ENCODE assay signal across 17 cellular contexts in genomic region chr4:142944565-142944964, GRCh38.
"Had no signal": no experiment of that assay in that cellular context is flagged by ENCODE, and none has a peak within 500 bp of the region (broad histone marks: within the 10 kb centered on the region; RNA-seq: fewer than 3 reads in every experiment).

No MANE protein-coding gene starts in this region.

- H3K36me3 Mint-ChIP-seq: naive B cell; stimulated activated naive B cell treated with anti-CD40 and anti-IgM and Interleukin-4, amounts not matched to agents 10 μg/mL and 1 μg/mL and 100 μg/mL, for 72 hours had no signal

- H3K4me1 Mint-ChIP-seq: naive B cell; stimulated activated naive B cell treated with anti-CD40 and anti-IgM and Interleukin-4, amounts not matched to agents 10 μg/mL and 1 μg/mL and 100 μg/mL, for 72 hours; stimulated activated naive CD8-positive, alpha-beta T cell treated with anti-CD3 and anti-CD28 coated beads, Interleukin-15, amount 100 ng/mL, for 72 hours had no signal

- H3K4me3 Mint-ChIP-seq: naive B cell; nephron progenitor cell; stimulated activated naive B cell treated with anti-CD40 and anti-IgM and Interleukin-4, amounts not matched to agents 10 μg/mL and 1 μg/mL and 100 μg/mL, for 72 hours; stimulated activated naive CD8-positive, alpha-beta T cell treated with anti-CD3 and anti-CD28 coated beads, Interleukin-15, amount 100 ng/mL, for 72 hours had no signal

- DNase-seq: dorsolateral prefrontal cortex; effector CD8-positive, alpha-beta T cell; kidney; left cardiac atrium; left ventricle myocardium superior; mesenchymal stem cell; naive B cell; nephron progenitor cell; psoas muscle; retina; stimulated activated CD4-positive, alpha-beta T cell treated with anti-CD3 and anti-CD28 coated beads, Interleukin-2, amount 100 ng/mL, for 24 hours; stimulated activated CD4-positive, alpha-beta T cell treated with anti-CD3 and anti-CD28 coated beads, Interleukin-4, amount 100 ng/mL, for 4 hours; stimulated activated naive B cell treated with anti-CD40 and anti-IgM and Interleukin-4, amounts not matched to agents 10 μg/mL and 1 μg/mL and 100 μg/mL, for 72 hours; stimulated activated naive CD8-positive, alpha-beta T cell treated with anti-CD3 and anti-CD28 coated beads, Interleukin-15, amount 100 ng/mL, for 72 hours; testis; upper lobe of right lung had no signal

- H3K27ac Mint-ChIP-seq: naive B cell; nephron progenitor cell; stimulated activated naive B cell treated with anti-CD40 and anti-IgM and Interleukin-4, amounts not matched to agents 10 μg/mL and 1 μg/mL and 100 μg/mL, for 72 hours; stimulated activated naive CD8-positive, alpha-beta T cell treated with anti-CD3 and anti-CD28 coated beads, Interleukin-15, amount 100 ng/mL, for 72 hours had no signal

- H3K27me3 Mint-ChIP-seq: stimulated activated naive CD8-positive, alpha-beta T cell treated with anti-CD3 and anti-CD28 coated beads, Interleukin-15, amount 100 ng/mL, for 72 hours had no signal

- ATAC-seq: left cardiac atrium; left ventricle myocardium superior; sciatic nerve; stimulated activated naive B cell treated with anti-CD40 and anti-IgM and Interleukin-4, amounts not matched to agents 10 μg/mL and 1 μg/mL and 100 μg/mL, for 72 hours; stimulated activated naive CD8-positive, alpha-beta T cell treated with anti-CD3 and anti-CD28 coated beads, Interleukin-15, amount 100 ng/mL, for 72 hours; upper lobe of right lung had no signal
